ENCODE assay signal across 9 cellular contexts in the genomic region with DNA sequence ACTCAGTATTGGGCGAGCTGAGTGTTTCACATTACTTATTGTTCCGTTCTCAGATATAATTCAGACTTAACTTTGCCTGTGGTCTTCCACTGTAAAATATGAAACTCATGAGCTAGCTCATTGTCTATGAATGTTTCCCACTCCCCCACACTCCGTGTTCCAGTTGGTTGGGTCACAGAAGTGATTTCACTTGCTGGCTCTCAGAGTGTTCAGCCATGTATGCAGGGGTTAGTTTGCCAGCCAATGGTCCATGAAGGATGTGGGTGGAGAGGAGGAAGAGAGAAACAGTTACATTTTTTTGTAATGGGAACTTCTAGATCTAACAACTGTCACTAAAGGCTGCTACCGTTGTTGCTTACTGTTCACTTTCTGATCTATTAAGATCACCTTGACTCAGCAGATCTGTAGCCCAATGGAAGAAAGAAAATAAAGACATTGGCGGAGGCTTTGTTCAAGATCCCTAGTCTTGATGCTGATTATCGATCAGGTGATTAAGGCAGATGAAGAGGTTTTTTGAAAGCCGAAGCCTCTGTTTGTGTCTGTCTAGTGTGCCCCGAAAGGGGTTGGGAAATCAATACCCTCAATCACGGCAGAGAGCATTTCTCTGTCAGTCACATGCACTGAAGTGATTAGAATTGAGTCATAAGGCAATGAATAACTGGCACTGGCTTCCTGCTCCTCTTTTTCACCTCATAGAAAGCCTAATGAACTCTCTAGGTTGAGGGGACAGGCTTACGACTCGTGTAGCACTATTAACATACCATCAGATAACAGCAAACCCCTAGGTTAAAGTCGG.
DNase-seq lines count a peak whose midpoint lies in the region; ATAC-seq and TF ChIP-seq lines count a peak whose summit lies in the region.
"Had no signal": no experiment of that assay in that cellular context is flagged by ENCODE, and none has a peak within 500 bp of the region (broad histone marks: within the 10 kb centered on the region; RNA-seq: fewer than 3 reads in every experiment).

No MANE protein-coding gene starts in this region.

- peak overlapping the region in 3 of 4 donors; percentile 41 to 46 (median 45) for H3K27ac ChIP-seq in gastroesophageal sphincter
- no peak overlapping the region for H3K27ac ChIP-seq in CD8-positive, alpha-beta memory T cell (ENCODE audit: low read depth, low read length)

- no peaks in the 10 kb centered on the region for H3K36me3 ChIP-seq in gastroesophageal sphincter
- H3K36me3 ChIP-seq in CD8-positive, alpha-beta memory T cell (ENCODE audit: insufficient read depth, low read length) = no peaks in the 10 kb centered on the region

- H3K4me1 ChIP-seq in gastroesophageal sphincter = no peaks in the 10 kb centered on the region
- no peaks in the 10 kb centered on the region for H3K4me1 ChIP-seq in CD8-positive, alpha-beta memory T cell (ENCODE audit: insufficient read depth, low read length)

- no peaks in the 10 kb centered on the region for H3K27me3 Mint-ChIP-seq in CD8-positive, alpha-beta memory T cell

- no peak for TF ChIP-seq POLR2A in gastroesophageal sphincter (IDR thresholded peaks at IDR 0.05)

- no peak overlapping the region for H3K27ac Mint-ChIP-seq in CD8-positive, alpha-beta memory T cell

- ATAC-seq in HG03432 (IDR thresholded peaks at IDR 0.05; ENCODE audit: unreplicated experiment) (peak; percentile 98), gastroesophageal sphincter (no peak)

- CTCF ChIA-PET in CD8-positive, alpha-beta memory T cell (lab: Charles Lee) = no interaction called here

- H3K9me3 Mint-ChIP-seq in CD8-positive, alpha-beta memory T cell = peaks cover 0 to 15% (median 4%) of the 10 kb centered on the region in 5 donors

- H3K9me3 ChIP-seq in gastroesophageal sphincter = no peaks in the 10 kb centered on the region
- H3K9me3 ChIP-seq in CD8-positive, alpha-beta memory T cell (ENCODE audit: low read length) = no peaks in the 10 kb centered on the region

- no peak overlapping the region for H3K4me3 ChIP-seq in gastroesophageal sphincter
- H3K4me3 ChIP-seq in CD8-positive, alpha-beta memory T cell (ENCODE audit: low read length) = no peak overlapping the region

- DNase-seq in ACHN (peak; percentile 100), GM20000 (ENCODE audit: low spot score) (peak; percentile 59), anterior cingulate cortex (lab: John Stamatoyannopoulos, UW) (no peak), T-helper 1 cell (no peak)
- no peak for DNase-seq in stimulated activated CD8-positive, alpha-beta memory T cell treated with anti-CD3 and anti-CD28 coated beads, Interleukin-4, amount 100 ng/mL, for 48 hours
- no peak for DNase-seq in CD8-positive, alpha-beta memory T cell
- DNase-seq: NCI-H2171 had no signal

- no peak for TF ChIP-seq CTCF in GM20000 (IDR thresholded peaks at IDR 0.05; ENCODE audit: extremely low read depth, missing control alignments)
- TF ChIP-seq CTCF in gastroesophageal sphincter (IDR thresholded peaks at IDR 0.05) = no peak

- POLR2A ChIA-PET in CD8-positive, alpha-beta memory T cell (lab: Charles Lee) = no interaction called here

- TF ChIP-seq EP300 in gastroesophageal sphincter (IDR thresholded peaks at IDR 0.05) = no peak

- no peaks in the 10 kb centered on the region for H3K27me3 ChIP-seq in gastroesophageal sphincter
- no peaks in the 10 kb centered on the region for H3K27me3 ChIP-seq in CD8-positive, alpha-beta memory T cell (ENCODE audit: insufficient read depth, low read length, poor library complexity, severe bottlenecking)

- no peaks in the 10 kb centered on the region for H3K36me3 Mint-ChIP-seq in CD8-positive, alpha-beta memory T cell

- WGBS in gastroesophageal sphincter (ENCODE audit: low coverage in 1 of 2), 2 donors = 75 to 77% methylated on average over 11 to 12 of the region's 12 CpGs

- in situ Hi-C loops in ACHN (cut with HindIII; ENCODE audit: low pct_ligation_motif_present, low pct_unique_long_range_greater_than_20kb, low sequenced_read_pairs) = no loop called here

- H3K4me1 Mint-ChIP-seq in CD8-positive, alpha-beta memory T cell = no peaks in the 10 kb centered on the region

- H3K4me3 Mint-ChIP-seq in CD8-positive, alpha-beta memory T cell = no peak overlapping the region

Comparison
In these comparisons a context has a peak if more than half of its experiments do, and no peak if none do; other contexts are left out.
1. DNase-seq: peak in ACHN (single experiment) and GM20000 (single experiment); none in anterior cingulate cortex (0 of 58), stimulated activated CD8-positive, alpha-beta memory T cell treated with anti-CD3 and anti-CD28 coated beads, Interleukin-4, amount 100 ng/mL, for 48 hours (single experiment), T-helper 1 cell (0 of 5) and CD8-positive, alpha-beta memory T cell (0 of 5).